Comparison of ENCODE assay signal across 15 cellular contexts in genomic region chr20:21507275-21508229, GRCh38. TPM values are rescaled to one million over a fixed set of nuclear protein-coding genes. Genes with fewer than 3 reads are reported as not detected.
DNase-seq lines count a peak whose midpoint lies in the region; ATAC-seq and TF ChIP-seq lines count a peak whose summit lies in the region.
"Had no signal": no experiment of that assay in that cellular context is flagged by ENCODE, and none has a peak within 500 bp of the region (broad histone marks: within the 10 kb centered on the region; RNA-seq: fewer than 3 reads in every experiment).

No MANE protein-coding gene starts in this region.

- H3K27ac ChIP-seq in A673 (ENCODE audit: low read depth, low read length, poor library complexity, severe bottlenecking): peak overlapping the region; percentile 68
- H3K27ac ChIP-seq: BLaER1 treated with 17β-estradiol and CSF1 and Interleukin-3, amounts not matched to agents 10 nM and 100 nM had no signal

- peaks cover 7% of the 10 kb centered on the region for H3K36me3 Mint-ChIP-seq in activated T-helper 1 cell treated with anti-CD3 and anti-CD28 coated beads, Interleukin-12 subunit alpha, Interleukin-12 subunit beta, Interleukin-2, Interleukin-4 antibody, amounts not matched to agents 30 ng/mL and 10 ng/mL and 1 ng/mL, durations not matched to agents 14 hours and 24 hours and 36 hours (ENCODE audit: low read depth)

- BruUV-seq in A673 (replicated peaks; lab: Mats Ljungman, UMichigan): TSS peak; percentile 12

- H3K9ac ChIP-seq in iPS-15b (ENCODE audit: low read depth, low read length): no peak overlapping the region
- H3K9ac ChIP-seq: BLaER1 treated with 17β-estradiol and CSF1 and Interleukin-3, amounts not matched to agents 10 nM and 100 nM had no signal

- peaks cover 71% of the 10 kb centered on the region for H3K36me3 ChIP-seq in A673 (ENCODE audit: insufficient read depth, low read length, poor library complexity, severe bottlenecking)
- no peaks in the 10 kb centered on the region for H3K36me3 ChIP-seq in iPS-15b (ENCODE audit: control insufficient read depth, insufficient read depth, low read length)
- H3K36me3 ChIP-seq: BLaER1 treated with 17β-estradiol and CSF1 and Interleukin-3, amounts not matched to agents 10 nM and 100 nM had no signal

- H3K4me1 ChIP-seq in A673 (ENCODE audit: insufficient read depth, low read length, poor library complexity, severe bottlenecking) (peaks cover 37% of the 10 kb centered on the region), iPS-15b (ENCODE audit: control insufficient read depth, insufficient read depth, low read length) (peaks cover 5% of the 10 kb centered on the region)

- H3K9me3 ChIP-seq in A673 (ENCODE audit: low read depth, low read length, poor library complexity, severe bottlenecking): no peaks in the 10 kb centered on the region
- no peaks in the 10 kb centered on the region for H3K9me3 ChIP-seq in iPS-15b (ENCODE audit: control insufficient read depth, insufficient read depth, low read length)
- H3K9me3 ChIP-seq: HAP-1 had no signal

- intact Hi-C loops in A673 (cut with micrococcal nuclease; ENCODE audit: unreplicated experiment): loop anchor here (5.0 kb wide), 3 partner anchors 460 to 840 kb away; no protein-coding TSS in a partner anchor
- intact Hi-C loops in activated T-helper 1 cell treated with anti-CD3 and anti-CD28 coated beads, Interleukin-12 subunit alpha, Interleukin-12 subunit beta, Interleukin-2, Interleukin-4 antibody, amounts not matched to agents 30 ng/mL and 10 ng/mL and 1 ng/mL, durations not matched to agents 14 hours and 24 hours and 36 hours (cut with micrococcal nuclease): loop anchor here (1.0 to 2.0 kb wide), 2 partner anchors 10 to 15 kb away; no protein-coding TSS in a partner anchor

- DNase-seq in A673 (ENCODE audit: low spot score) (peak; percentile 35), CD1c-positive myeloid dendritic cell (ENCODE audit: extremely low spot score) (peak; percentile 10), NCI-H2227 treated with DMSO at 0.1 percent for 48 hours (lab: John Stamatoyannopoulos, UW) (no peak), KG1 (lab: John Stamatoyannopoulos, UW) (no peak)
- DNase-seq in activated T-helper 1 cell treated with anti-CD3 and anti-CD28 coated beads, Interleukin-12 subunit alpha, Interleukin-12 subunit beta, Interleukin-2, Interleukin-4 antibody, amounts not matched to agents 30 ng/mL and 10 ng/mL and 1 ng/mL, durations not matched to agents 14 hours and 24 hours and 36 hours (ENCODE audit: low spot score): no peak
- no peak for DNase-seq in stimulated activated CD4-positive, alpha-beta T cell treated with anti-CD3 and anti-CD28 coated beads, Interleukin-1b, Interleukin-23, amount 100 ng/mL, for 48 hours
- DNase-seq: mesendoderm; NCI-H1105 treated with DMSO at 0.1 percent for 48 hours; stimulated activated CD4-positive, alpha-beta T cell treated with anti-CD3 and anti-CD28 coated beads, Interleukin-4, amount 100 ng/mL, for 24 hours; trophoblast cell had no signal

- CTCF ChIA-PET in A673 (lab: Charles Lee): interaction anchor here (3.1 kb wide), 1 partner anchor 272 kb away, joined by 25 read pairs; no protein-coding TSS in a partner anchor

- H3K4me3 ChIP-seq in A673 (ENCODE audit: low read depth, low read length, poor library complexity, severe bottlenecking) (peak overlapping the region; percentile 46), iPS-15b (ENCODE audit: low read depth, low read length) (peak overlapping the region; percentile 19)

- H3K4me1 Mint-ChIP-seq in activated T-helper 1 cell treated with anti-CD3 and anti-CD28 coated beads, Interleukin-12 subunit alpha, Interleukin-12 subunit beta, Interleukin-2, Interleukin-4 antibody, amounts not matched to agents 30 ng/mL and 10 ng/mL and 1 ng/mL, durations not matched to agents 14 hours and 24 hours and 36 hours (ENCODE audit: low read depth): peaks cover 25% of the 10 kb centered on the region

- peak overlapping the region; percentile 89 for H3K27ac Mint-ChIP-seq in activated T-helper 1 cell treated with anti-CD3 and anti-CD28 coated beads, Interleukin-12 subunit alpha, Interleukin-12 subunit beta, Interleukin-2, Interleukin-4 antibody, amounts not matched to agents 30 ng/mL and 10 ng/mL and 1 ng/mL, durations not matched to agents 14 hours and 24 hours and 36 hours

- no peak for ATAC-seq in HG02642 (IDR thresholded peaks at IDR 0.05; ENCODE audit: poor library complexity, unreplicated experiment)

- H3K4me3 Mint-ChIP-seq in activated T-helper 1 cell treated with anti-CD3 and anti-CD28 coated beads, Interleukin-12 subunit alpha, Interleukin-12 subunit beta, Interleukin-2, Interleukin-4 antibody, amounts not matched to agents 30 ng/mL and 10 ng/mL and 1 ng/mL, durations not matched to agents 14 hours and 24 hours and 36 hours: peak overlapping the region; percentile 32

- H3K27me3 ChIP-seq in A673 (replicated peaks; ENCODE audit: insufficient read depth, low read depth, low read length, poor library complexity) (no peaks in the 10 kb centered on the region), iPS-15b (ENCODE audit: control insufficient read depth, insufficient read depth, low read length) (peaks cover 92% of the 10 kb centered on the region)

- H3K9me3 Mint-ChIP-seq in activated T-helper 1 cell treated with anti-CD3 and anti-CD28 coated beads, Interleukin-12 subunit alpha, Interleukin-12 subunit beta, Interleukin-2, Interleukin-4 antibody, amounts not matched to agents 30 ng/mL and 10 ng/mL and 1 ng/mL, durations not matched to agents 14 hours and 24 hours and 36 hours: no peaks in the 10 kb centered on the region

- peaks cover 61% of the 10 kb centered on the region for H3K27me3 Mint-ChIP-seq in activated T-helper 1 cell treated with anti-CD3 and anti-CD28 coated beads, Interleukin-12 subunit alpha, Interleukin-12 subunit beta, Interleukin-2, Interleukin-4 antibody, amounts not matched to agents 30 ng/mL and 10 ng/mL and 1 ng/mL, durations not matched to agents 14 hours and 24 hours and 36 hours (ENCODE audit: insufficient read depth)

- no peak for TF ChIP-seq CTCF in A673 (conservative IDR thresholded peaks at IDR 0.05; ENCODE audit: low read depth, low read length)

- POLR2A ChIA-PET in A673 (lab: Charles Lee; ENCODE audit: low non-redundant PET): no interaction called here

RNA-seq across cellular contexts. Expression of gene NKX2-2, which starts 6.3 kb away (rescaled TPM):
- 78.8 and 85.1 TPM in 2 replicates for total RNA-seq in A673 (2021)
- total RNA-seq in activated T-helper 1 cell treated with anti-CD3 and anti-CD28 coated beads, Interleukin-12 subunit alpha, Interleukin-12 subunit beta, Interleukin-2, Interleukin-4 antibody, amounts not matched to agents 30 ng/mL and 10 ng/mL and 1 ng/mL, durations not matched to agents 14 hours and 24 hours and 36 hours: not detected in 2 replicates
- total RNA-seq: epithelial cell of proximal tubule had no signal

Comparison
In these comparisons a context has a peak if more than half of its experiments do, and no peak if none do; other contexts are left out.
1. DNase-seq: peak in A673 (single experiment) and CD1c-positive myeloid dendritic cell (single experiment); none in activated T-helper 1 cell treated with anti-CD3 and anti-CD28 coated beads, Interleukin-12 subunit alpha, Interleukin-12 subunit beta, Interleukin-2, Interleukin-4 antibody, amounts not matched to agents 30 ng/mL and 10 ng/mL and 1 ng/mL, durations not matched to agents 14 hours and 24 hours and 36 hours (single experiment), stimulated activated CD4-positive, alpha-beta T cell treated with anti-CD3 and anti-CD28 coated beads, Interleukin-1b, Interleukin-23, amount 100 ng/mL, for 48 hours (single experiment), NCI-H2227 treated with DMSO at 0.1 percent for 48 hours (single experiment) and KG1 (single experiment).
2. RNA of gene NKX2-2, which starts 6.3 kb away (total RNA-seq): 78.8 to 85.1 TPM in A673; not detected in activated T-helper 1 cell treated with anti-CD3 and anti-CD28 coated beads, Interleukin-12 subunit alpha, Interleukin-12 subunit beta, Interleukin-2, Interleukin-4 antibody, amounts not matched to agents 30 ng/mL and 10 ng/mL and 1 ng/mL, durations not matched to agents 14 hours and 24 hours and 36 hours; every median in the first group is over 10 times any median in the second.